11 cellular contexts compared by ENCODE assay signal in the genomic region with DNA sequence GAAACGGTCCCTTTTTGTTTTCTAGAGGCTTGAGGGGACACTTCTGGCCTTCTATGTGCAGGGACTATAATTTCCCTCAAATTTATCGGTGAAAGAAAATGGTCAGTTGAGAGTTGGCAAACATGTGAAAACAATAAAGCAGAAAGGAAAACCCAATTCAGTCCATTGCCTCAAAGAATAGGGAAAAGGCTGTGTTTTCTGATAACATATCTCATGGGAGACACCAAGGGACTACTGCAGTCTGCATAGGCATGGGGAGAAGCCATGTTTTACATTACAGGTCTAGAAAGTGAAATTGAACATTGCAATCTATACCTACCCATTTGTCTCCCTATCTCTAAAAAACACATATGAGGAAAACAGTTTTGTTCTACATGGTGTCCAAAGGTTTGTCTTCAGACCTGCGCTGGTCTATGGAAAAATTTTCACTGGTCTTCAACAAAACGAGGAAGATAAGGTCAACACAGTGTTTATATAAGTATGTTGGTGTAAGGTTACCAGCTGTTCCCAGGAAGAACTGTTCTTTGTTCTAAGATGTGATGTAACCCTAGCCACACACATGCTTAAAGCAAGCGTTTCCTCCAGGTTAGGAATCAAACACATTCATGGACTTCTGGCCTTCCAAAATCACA.
DNase-seq lines count a peak whose midpoint lies in the region; ATAC-seq and TF ChIP-seq lines count a peak whose summit lies in the region.
"Had no signal": no experiment of that assay in that cellular context is flagged by ENCODE, and none has a peak within 500 bp of the region (broad histone marks: within the 10 kb centered on the region; RNA-seq: fewer than 3 reads in every experiment).

No MANE protein-coding gene starts in this region.

- no peaks in the 10 kb centered on the region for H3K36me3 Mint-ChIP-seq in CD8-positive, alpha-beta memory T cell

- no peak overlapping the region for H3K4me3 Mint-ChIP-seq in CD8-positive, alpha-beta memory T cell
- H3K4me3 Mint-ChIP-seq: activated T-helper 1 cell treated with anti-CD3 and anti-CD28 coated beads, Interleukin-12 subunit alpha, Interleukin-12 subunit beta, Interleukin-2, Interleukin-4 antibody, amounts not matched to agents 30 ng/mL and 10 ng/mL and 1 ng/mL, durations not matched to agents 14 hours and 24 hours and 36 hours; neural crest cell had no signal

- no peak overlapping the region for H3K9ac ChIP-seq in Karpas-422 (ENCODE audit: low read length)

- POLR2A ChIA-PET in CD8-positive, alpha-beta memory T cell (lab: Charles Lee): no interaction called here

- H3K27me3 Mint-ChIP-seq in CD8-positive, alpha-beta memory T cell: peaks cover 0 to 16% of the 10 kb centered on the region in 2 donors

- ATAC-seq in left colon (peak; percentile 77), HG03175 (IDR thresholded peaks at IDR 0.05; ENCODE audit: unreplicated experiment) (no peak), HG02798 (IDR thresholded peaks at IDR 0.05; ENCODE audit: poor library complexity, unreplicated experiment) (no peak), GM18519 (IDR thresholded peaks at IDR 0.05; ENCODE audit: low FRiP score, unreplicated experiment) (no peak)

- no peaks in the 10 kb centered on the region for H3K9me3 ChIP-seq in CD8-positive, alpha-beta memory T cell (ENCODE audit: low read length)
- no peaks in the 10 kb centered on the region for H3K9me3 ChIP-seq in Karpas-422 (ENCODE audit: low read length)

- H4K20me1 ChIP-seq in Karpas-422 (ENCODE audit: insufficient read depth, low read depth, low read length): no peaks in the 10 kb centered on the region

- no peak for TF ChIP-seq CTCF in VCaP (conservative IDR thresholded peaks at IDR 0.05)

- H2AFZ ChIP-seq in Karpas-422 (ENCODE audit: low read length): peak overlapping the region; percentile 74; the same call in 1 of the 2 replicates

- no peaks in the 10 kb centered on the region for H3K79me2 ChIP-seq in Karpas-422 (ENCODE audit: low read length)

- no peak overlapping the region for H3K4me2 ChIP-seq in Karpas-422 (ENCODE audit: low read depth, low read length, poor library complexity, severe bottlenecking)

- H3K9me2 ChIP-seq in Karpas-422 (replicated peaks; ENCODE audit: insufficient read depth, low read length): no peaks in the 10 kb centered on the region

- H3K4me3 ChIP-seq in CD8-positive, alpha-beta memory T cell (ENCODE audit: low read length): no peak overlapping the region
- no peak overlapping the region for H3K4me3 ChIP-seq in Karpas-422 (ENCODE audit: low read length)

- no peaks in the 10 kb centered on the region for H3K36me3 ChIP-seq in CD8-positive, alpha-beta memory T cell (ENCODE audit: insufficient read depth, low read length)
- no peaks in the 10 kb centered on the region for H3K36me3 ChIP-seq in Karpas-422 (ENCODE audit: insufficient read depth, low read length)

- no peaks in the 10 kb centered on the region for H3K4me1 Mint-ChIP-seq in CD8-positive, alpha-beta memory T cell

- intact Hi-C loops in left colon (cut with DNase I, micrococcal nuclease): no loop called here

- no peaks in the 10 kb centered on the region for H3K9me3 Mint-ChIP-seq in CD8-positive, alpha-beta memory T cell
- H3K9me3 Mint-ChIP-seq: activated T-helper 1 cell treated with anti-CD3 and anti-CD28 coated beads, Interleukin-12 subunit alpha, Interleukin-12 subunit beta, Interleukin-2, Interleukin-4 antibody, amounts not matched to agents 30 ng/mL and 10 ng/mL and 1 ng/mL, durations not matched to agents 14 hours and 24 hours and 36 hours; neural crest cell had no signal

- no peak overlapping the region for H3K27ac Mint-ChIP-seq in CD8-positive, alpha-beta memory T cell
- H3K27ac Mint-ChIP-seq: activated T-helper 1 cell treated with anti-CD3 and anti-CD28 coated beads, Interleukin-12 subunit alpha, Interleukin-12 subunit beta, Interleukin-2, Interleukin-4 antibody, amounts not matched to agents 30 ng/mL and 10 ng/mL and 1 ng/mL, durations not matched to agents 14 hours and 24 hours and 36 hours had no signal

- peak overlapping the region; percentile 6 for H3K27ac ChIP-seq in CD8-positive, alpha-beta memory T cell (ENCODE audit: low read depth, low read length)
- no peak overlapping the region for H3K27ac ChIP-seq in Karpas-422 (ENCODE audit: low read length)
- peak overlapping the region; percentile 77; the same call in 1 of the 2 replicates for H3K27ac ChIP-seq in VCaP

- H3K4me1 ChIP-seq in CD8-positive, alpha-beta memory T cell (ENCODE audit: insufficient read depth, low read length): no peaks in the 10 kb centered on the region
- peaks cover 16% of the 10 kb centered on the region for H3K4me1 ChIP-seq in Karpas-422 (ENCODE audit: low read length)

- no peaks in the 10 kb centered on the region for H3K27me3 ChIP-seq in CD8-positive, alpha-beta memory T cell (ENCODE audit: insufficient read depth, low read length, poor library complexity, severe bottlenecking)
- no peaks in the 10 kb centered on the region for H3K27me3 ChIP-seq in Karpas-422 (ENCODE audit: low read length)

- no peak for DNase-seq in CD8-positive, alpha-beta memory T cell
- no peak for DNase-seq in Karpas-422
- no peak for DNase-seq in left colon
- no peak for DNase-seq in putamen (ENCODE audit: low spot score)
- DNase-seq: DND-41 had no signal

- CTCF ChIA-PET in CD8-positive, alpha-beta memory T cell (lab: Charles Lee): no interaction called here
